Comparison of ENCODE assay signal across 14 cellular contexts in the genomic region with DNA sequence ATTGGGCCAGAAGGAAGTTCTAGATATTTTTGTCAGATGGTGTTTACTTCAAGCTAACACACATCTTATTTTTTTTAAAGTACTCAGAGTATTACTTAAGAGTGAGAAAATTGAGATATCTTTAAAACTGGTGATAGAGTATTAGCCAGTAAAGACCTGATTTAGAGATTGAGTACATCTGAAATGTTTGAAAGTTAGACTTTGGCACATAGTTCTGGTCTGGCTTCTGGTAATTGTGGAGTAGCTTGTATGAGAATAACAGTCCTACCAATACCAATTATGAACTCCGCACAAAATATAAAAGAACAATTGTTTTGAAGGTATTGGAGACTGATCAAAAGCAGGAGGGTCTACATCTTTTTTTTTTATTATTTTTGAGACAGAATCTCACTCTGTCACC. TPM values are rescaled to one million over a fixed set of nuclear protein-coding genes. Genes with fewer than 3 reads are reported as not detected.
A peak's percentile ranks its signal among the peaks of the same experiment; 100 is the strongest.
DNase-seq lines count a peak whose midpoint lies in the region; ATAC-seq and TF ChIP-seq lines count a peak whose summit lies in the region.
"Had no signal": no experiment of that assay in that cellular context is flagged by ENCODE, and none has a peak within 500 bp of the region (broad histone marks: within the 10 kb centered on the region; RNA-seq: fewer than 3 reads in every experiment).

No MANE protein-coding gene starts in this region.

- peaks cover 6% of the 10 kb centered on the region for H3K36me3 Mint-ChIP-seq in CD8-positive, alpha-beta T cell
- peaks cover 26% of the 10 kb centered on the region for H3K36me3 Mint-ChIP-seq in nephron (ENCODE audit: low read depth)

- H3K9me3 ChIP-seq in CD8-positive, alpha-beta T cell (ENCODE audit: low read length): no peaks in the 10 kb centered on the region
- H3K9me3 ChIP-seq in Karpas-422 (ENCODE audit: low read length) (no peaks in the 10 kb centered on the region), colonic mucosa (no peaks in the 10 kb centered on the region)
- H3K9me3 ChIP-seq: breast epithelium, sigmoid colon had no signal

- H3K4me3 ChIP-seq in CD8-positive, alpha-beta T cell (ENCODE audit: low read depth, low read length): no peak overlapping the region
- no peak overlapping the region for H3K4me3 ChIP-seq in Karpas-422 (ENCODE audit: low read length)
- H3K4me3 ChIP-seq in colonic mucosa: no peak overlapping the region
- H3K4me3 ChIP-seq: breast epithelium, sigmoid colon had no signal

- H3K36me3 ChIP-seq in CD8-positive, alpha-beta T cell (ENCODE audit: insufficient read depth, low read length): no peaks in the 10 kb centered on the region
- H3K36me3 ChIP-seq in Karpas-422 (ENCODE audit: insufficient read depth, low read length): no peaks in the 10 kb centered on the region
- no peaks in the 10 kb centered on the region for H3K36me3 ChIP-seq in colonic mucosa
- H3K36me3 ChIP-seq: breast epithelium, sigmoid colon had no signal

- H4K20me1 ChIP-seq in Karpas-422 (ENCODE audit: insufficient read depth, low read depth, low read length): no peaks in the 10 kb centered on the region

- H3K4me1 ChIP-seq in CD8-positive, alpha-beta T cell (ENCODE audit: insufficient read depth, low read length): peaks cover 5% of the 10 kb centered on the region
- H3K4me1 ChIP-seq in Karpas-422 (ENCODE audit: low read length) (no peaks in the 10 kb centered on the region), colonic mucosa (no peaks in the 10 kb centered on the region)
- H3K4me1 ChIP-seq: breast epithelium had no signal

- ATAC-seq in CD8-positive, alpha-beta T cell: no peak
- ATAC-seq in GM19035 (IDR thresholded peaks at IDR 0.05; ENCODE audit: unreplicated experiment): no peak
- ATAC-seq in GM18907 (IDR thresholded peaks at IDR 0.05; ENCODE audit: unreplicated experiment): no peak

- peaks cover 12% of the 10 kb centered on the region for H3K4me1 Mint-ChIP-seq in CD8-positive, alpha-beta T cell (ENCODE audit: low read depth)
- H3K4me1 Mint-ChIP-seq in nephron: peaks cover 15% of the 10 kb centered on the region

- no peak overlapping the region for H3K4me2 ChIP-seq in Karpas-422 (ENCODE audit: low read depth, low read length, poor library complexity, severe bottlenecking)

- no peak for DNase-seq in CD8-positive, alpha-beta T cell
- DNase-seq in Karpas-422: peak; percentile 27
- no peak for DNase-seq in colonic mucosa
- no peak for DNase-seq in NCI-H1436 (lab: John Stamatoyannopoulos, UW)
- DNase-seq in HT-29 (ENCODE audit: low spot score): no peak
- DNase-seq: COR-L47, glutamatergic neuron, kidney, NCI-H1092, sigmoid colon had no signal

- no peaks in the 10 kb centered on the region for H3K27me3 ChIP-seq in CD8-positive, alpha-beta T cell (ENCODE audit: insufficient read depth, low read length)
- H3K27me3 ChIP-seq in Karpas-422 (ENCODE audit: low read length) (no peaks in the 10 kb centered on the region), colonic mucosa (no peaks in the 10 kb centered on the region)
- H3K27me3 ChIP-seq: breast epithelium, sigmoid colon had no signal

- H3K27me3 Mint-ChIP-seq in CD8-positive, alpha-beta T cell (ENCODE audit: low read depth): no peaks in the 10 kb centered on the region
- H3K27me3 Mint-ChIP-seq in nephron (ENCODE audit: low read depth): no peaks in the 10 kb centered on the region

- peak overlapping the region; percentile 26 for H3K4me3 Mint-ChIP-seq in CD8-positive, alpha-beta T cell
- no peak overlapping the region for H3K4me3 Mint-ChIP-seq in nephron

- H3K79me2 ChIP-seq in Karpas-422 (ENCODE audit: low read length): no peaks in the 10 kb centered on the region

- POLR2A ChIA-PET in CD8-positive, alpha-beta T cell (lab: Charles Lee): interaction anchor here (0.6 kb wide), 1 partner anchor 103 kb away, joined by 7 read pairs; no protein-coding TSS in a partner anchor

- no peak overlapping the region for H3K27ac ChIP-seq in CD8-positive, alpha-beta T cell (ENCODE audit: low read depth, low read length)
- H3K27ac ChIP-seq in Karpas-422 (ENCODE audit: low read length): no peak overlapping the region
- peak overlapping the region; percentile 43 for H3K27ac ChIP-seq in colonic mucosa
- H3K27ac ChIP-seq: breast epithelium had no signal

- no peaks in the 10 kb centered on the region for H3K9me2 ChIP-seq in Karpas-422 (replicated peaks; ENCODE audit: insufficient read depth, low read length)

- H2AFZ ChIP-seq in Karpas-422 (ENCODE audit: low read length): no peak overlapping the region

- no peak for TF ChIP-seq CTCF in CD8-positive, alpha-beta T cell (IDR thresholded peaks at IDR 0.05)
- TF ChIP-seq CTCF in colonic mucosa (IDR thresholded peaks at IDR 0.05) (no peak), nephron (IDR thresholded peaks at IDR 0.05; ENCODE audit: unreplicated experiment in 3 of 3) (no peak)

- CTCF ChIA-PET in CD8-positive, alpha-beta T cell (lab: Charles Lee): interaction anchor here (1.0 to 4.4 kb wide), 2 partner anchors 10 to 75 kb away, joined by 3 to 25 read pairs; no protein-coding TSS in a partner anchor

- no peaks in the 10 kb centered on the region for H3K9me3 Mint-ChIP-seq in CD8-positive, alpha-beta T cell
- H3K9me3 Mint-ChIP-seq in nephron: no peaks in the 10 kb centered on the region

- H3K27ac Mint-ChIP-seq in CD8-positive, alpha-beta T cell: peak overlapping the region; percentile 13
- peak overlapping the region; percentile 72 to 87 (median 75) for H3K27ac Mint-ChIP-seq in nephron

- H3K9ac ChIP-seq in Karpas-422 (ENCODE audit: low read length) (no peak overlapping the region), colonic mucosa (ENCODE audit: low read depth in 2 of 2, low read length in 2 of 2) (no peak overlapping the region)

- intact Hi-C loops in CD8-positive, alpha-beta T cell (cut with DNase I, micrococcal nuclease): no loop called here
- intact Hi-C loops in colonic mucosa (cut with DNase I): no loop called here

RNA-seq across cellular contexts. Expression of a gene that starts 44.5 kb away (rescaled TPM):
- total RNA-seq in CD8-positive, alpha-beta T cell: 10 to 100 TPM in 1 of 2 experiments, 1 to 10 TPM in 1; 8.6 to 10.2 TPM
- 0.51 and 0.75 TPM in 2 replicates for total RNA-seq in Karpas-422 (2014; rRNA removed; shearing (Covaris generic); ENCODE audit: low replicate concordance)
- total RNA-seq in colonic mucosa: 10 to 100 TPM; 33.1 to 44.9 TPM
- 0.10 and 0.28 TPM in 2 replicates for total RNA-seq in HT-29 (2014; rRNA removed; shearing (Covaris generic))

RNA-seq across cellular contexts. Expression of a gene that starts 55.3 kb away (rescaled TPM):
- total RNA-seq in CD8-positive, alpha-beta T cell: 1 to 10 TPM; 5.0 to 6.3 TPM
- 2.3 and 2.6 TPM in 2 replicates for total RNA-seq in Karpas-422 (2014; rRNA removed; shearing (Covaris generic); ENCODE audit: low replicate concordance)
- total RNA-seq in colonic mucosa: 1 to 10 TPM; 1.6 to 4.5 TPM
- not detected in 2 replicates for total RNA-seq in HT-29 (2014; rRNA removed; shearing (Covaris generic))
